Comparison of ENCODE assay signal across 11 cellular contexts in genomic region chr17:46178550-46179198, GRCh38. TPM values are rescaled to one million over a fixed set of nuclear protein-coding genes. Genes with fewer than 3 reads are reported as not detected.
DNase-seq lines count a peak whose midpoint lies in the region; ATAC-seq and TF ChIP-seq lines count a peak whose summit lies in the region.
"Had no signal": no experiment of that assay in that cellular context is flagged by ENCODE, and none has a peak within 500 bp of the region (broad histone marks: within the 10 kb centered on the region; RNA-seq: fewer than 3 reads in every experiment).

No MANE protein-coding gene starts in this region.

- peaks cover 70% of the 10 kb centered on the region for H3K4me1 Mint-ChIP-seq in activated CD4-positive, alpha-beta T cell treated with anti-CD3 and anti-CD28 coated beads, Interleukin-2, amount 10 ng/mL, durations not matched to agents 7 days and 5 days
- H3K4me1 Mint-ChIP-seq in endothelial cell (ENCODE audit: unreplicated experiment) = peaks cover 69% of the 10 kb centered on the region
- peaks cover 69% of the 10 kb centered on the region for H3K4me1 Mint-ChIP-seq in stimulated activated memory B cell treated with anti-CD40 and anti-IgM and Interleukin-4, amounts not matched to agents 10 μg/mL and 1 μg/mL and 100 μg/mL, for 72 hours

- peaks cover 96% of the 10 kb centered on the region for H4K20me1 ChIP-seq in PC-9 (ENCODE audit: insufficient read depth)

- no peak overlapping the region for H2AFZ ChIP-seq in PC-9

- H3K4me3 ChIP-seq in PC-9 = no peak overlapping the region
- H3K4me3 ChIP-seq: adrenal gland had no signal

- H3K27me3 ChIP-seq in PC-9 (ENCODE audit: insufficient read depth, low read depth) = no peaks in the 10 kb centered on the region
- H3K27me3 ChIP-seq: adrenal gland had no signal

- POLR2A ChIA-PET in activated CD4-positive, alpha-beta T cell treated with anti-CD3 and anti-CD28 coated beads, Interleukin-2, amount 10 ng/mL, durations not matched to agents 7 days and 5 days (lab: Charles Lee) = no interaction called here
- POLR2A ChIA-PET in PC-9 (lab: Charles Lee; ENCODE audit: unreplicated experiment) = no interaction called here

- H3K9me3 Mint-ChIP-seq in activated CD4-positive, alpha-beta T cell treated with anti-CD3 and anti-CD28 coated beads, Interleukin-2, amount 10 ng/mL, durations not matched to agents 7 days and 5 days = no peaks in the 10 kb centered on the region
- no peaks in the 10 kb centered on the region for H3K9me3 Mint-ChIP-seq in endothelial cell (ENCODE audit: unreplicated experiment)
- no peaks in the 10 kb centered on the region for H3K9me3 Mint-ChIP-seq in stimulated activated memory B cell treated with anti-CD40 and anti-IgM and Interleukin-4, amounts not matched to agents 10 μg/mL and 1 μg/mL and 100 μg/mL, for 72 hours

- no peak overlapping the region for H3K4me3 Mint-ChIP-seq in activated CD4-positive, alpha-beta T cell treated with anti-CD3 and anti-CD28 coated beads, Interleukin-2, amount 10 ng/mL, durations not matched to agents 7 days and 5 days
- H3K4me3 Mint-ChIP-seq in endothelial cell (ENCODE audit: unreplicated experiment) = peak overlapping the region; percentile 16
- no peak overlapping the region for H3K4me3 Mint-ChIP-seq in stimulated activated memory B cell treated with anti-CD40 and anti-IgM and Interleukin-4, amounts not matched to agents 10 μg/mL and 1 μg/mL and 100 μg/mL, for 72 hours

- H3K9me3 ChIP-seq in PC-9 (ENCODE audit: insufficient read depth, low read depth) = no peaks in the 10 kb centered on the region
- H3K9me3 ChIP-seq: adrenal gland had no signal

- DNase-seq in activated CD4-positive, alpha-beta T cell treated with anti-CD3 and anti-CD28 coated beads, Interleukin-2, amount 10 ng/mL, durations not matched to agents 7 days and 5 days = no peak
- no peak for DNase-seq in activated CD4-positive, alpha-beta T cell treated with anti-CD3 and anti-CD28 coated beads, Interleukin-2, amount 50 U/mL, for 1 hour
- DNase-seq in PC-9 (no peak), endothelial cell (ENCODE audit: low spot score) (no peak), DMS 273 treated with DMSO at 0.1 percent for 48 hours (lab: John Stamatoyannopoulos, UW) (no peak), DMS153 treated with DMSO at 0.1 percent for 48 hours (lab: John Stamatoyannopoulos, UW; ENCODE audit: unreplicated experiment) (no peak), iPS-NIHi7 (ENCODE audit: extremely low spot score) (no peak)
- DNase-seq: adrenal gland, NCI-H1105, nucleus accumbens had no signal

- H3K27ac ChIP-seq in PC-9 = peak overlapping the region; percentile 8; the same call in 1 of the 2 replicates

- peak overlapping the region; percentile 27 for H3K27ac Mint-ChIP-seq in activated CD4-positive, alpha-beta T cell treated with anti-CD3 and anti-CD28 coated beads, Interleukin-2, amount 10 ng/mL, durations not matched to agents 7 days and 5 days
- peak overlapping the region; percentile 99 for H3K27ac Mint-ChIP-seq in endothelial cell (ENCODE audit: unreplicated experiment)
- H3K27ac Mint-ChIP-seq in stimulated activated memory B cell treated with anti-CD40 and anti-IgM and Interleukin-4, amounts not matched to agents 10 μg/mL and 1 μg/mL and 100 μg/mL, for 72 hours = peak overlapping the region; percentile 30

- no TSS peak for BruUV-seq in PC-9 (replicated peaks; lab: Mats Ljungman, UMichigan)

- peaks cover 15% of the 10 kb centered on the region for H3K36me3 Mint-ChIP-seq in activated CD4-positive, alpha-beta T cell treated with anti-CD3 and anti-CD28 coated beads, Interleukin-2, amount 10 ng/mL, durations not matched to agents 7 days and 5 days (ENCODE audit: low read depth)
- peaks cover 4% of the 10 kb centered on the region for H3K36me3 Mint-ChIP-seq in endothelial cell (ENCODE audit: low read depth, unreplicated experiment)
- H3K36me3 Mint-ChIP-seq in stimulated activated memory B cell treated with anti-CD40 and anti-IgM and Interleukin-4, amounts not matched to agents 10 μg/mL and 1 μg/mL and 100 μg/mL, for 72 hours = peaks cover 30% of the 10 kb centered on the region

- no peaks in the 10 kb centered on the region for H3K27me3 Mint-ChIP-seq in activated CD4-positive, alpha-beta T cell treated with anti-CD3 and anti-CD28 coated beads, Interleukin-2, amount 10 ng/mL, durations not matched to agents 7 days and 5 days
- peaks cover 7% of the 10 kb centered on the region for H3K27me3 Mint-ChIP-seq in endothelial cell (ENCODE audit: unreplicated experiment)
- no peaks in the 10 kb centered on the region for H3K27me3 Mint-ChIP-seq in stimulated activated memory B cell treated with anti-CD40 and anti-IgM and Interleukin-4, amounts not matched to agents 10 μg/mL and 1 μg/mL and 100 μg/mL, for 72 hours

- peaks cover 100% of the 10 kb centered on the region for H3K79me2 ChIP-seq in PC-9 (ENCODE audit: low read depth)

- no peaks in the 10 kb centered on the region for H3K9me2 ChIP-seq in PC-9 (ENCODE audit: insufficient read depth)

- no peak overlapping the region for H3K4me2 ChIP-seq in PC-9

- H3K36me3 ChIP-seq in PC-9 (ENCODE audit: low read depth) = 0 out of 2 replicates have a peak, but pooled peaks cover 6% of the 10 kb centered on the region
- H3K36me3 ChIP-seq: adrenal gland had no signal

- 0 out of 2 replicates have a peak, but pooled peaks cover 11% of the 10 kb centered on the region for H3K4me1 ChIP-seq in PC-9 (replicated peaks; ENCODE audit: insufficient read depth)

- peaks cover 4% of the 10 kb centered on the region; the same call in 1 of the 2 replicates for H3F3A ChIP-seq in PC-9 (ENCODE audit: insufficient read depth, low read depth)

- TF ChIP-seq CTCF in PC-9 (conservative IDR thresholded peaks at IDR 0.05) (no peak), endothelial cell (IDR thresholded peaks at IDR 0.05; ENCODE audit: unreplicated experiment) (no peak)

- CTCF ChIA-PET in activated CD4-positive, alpha-beta T cell treated with anti-CD3 and anti-CD28 coated beads, Interleukin-2, amount 10 ng/mL, durations not matched to agents 7 days and 5 days (lab: Charles Lee) = interaction anchor here (0.7 to 10.1 kb wide), 5 partner anchors 10 to 34 kb away, joined by 3 to 73 read pairs (median 4); partner anchors contain the start of gene KANSL1
- CTCF ChIA-PET in PC-9 (lab: Charles Lee) = no interaction called here

- peak; percentile 47 for ATAC-seq in stimulated activated memory B cell treated with anti-CD40 and anti-IgM and Interleukin-4, amounts not matched to agents 10 μg/mL and 1 μg/mL and 100 μg/mL, for 72 hours

- intact Hi-C loops in PC-9 (cut with micrococcal nuclease; ENCODE audit: unreplicated experiment) = no loop called here

RNA-seq across cellular contexts. Expression of gene KANSL1, which starts 14.6 kb away (rescaled TPM):
- total RNA-seq in activated CD4-positive, alpha-beta T cell treated with anti-CD3 and anti-CD28 coated beads, Interleukin-2, amount 10 ng/mL, durations not matched to agents 7 days and 5 days = 10 to 100 TPM; 85.7 to 97.7 TPM
- total RNA-seq in PC-9 (2021) = 42.6 and 52.5 TPM in 2 replicates
- total RNA-seq in endothelial cell (ENCODE audit: unreplicated experiment) = 154 TPM

Comparison
In these comparisons a context has a peak if more than half of its experiments do, and no peak if none do; other contexts are left out.
1. H3K27ac Mint-ChIP-seq: peak in every context shown above with its lines; median percentile 99 in endothelial cell; 30 in stimulated activated memory B cell treated with anti-CD40 and anti-IgM and Interleukin-4, amounts not matched to agents 10 μg/mL and 1 μg/mL and 100 μg/mL, for 72 hours; 27 in activated CD4-positive, alpha-beta T cell treated with anti-CD3 and anti-CD28 coated beads, Interleukin-2, amount 10 ng/mL, durations not matched to agents 7 days and 5 days.